Comparison of ENCODE assay signal across 1 cellular context in genomic region chr16:84617068-84617630, GRCh38.
TF ChIP-seq lines count a peak whose summit lies in the region.

No MANE protein-coding gene starts in this region.

TF ChIP-seq in IMR-90, 13 proteins besides CTCF, POLR2A, EP300 and RAD21:
- TF ChIP-seq RFX5 (IDR thresholded peaks at IDR 0.05; ENCODE audit: low read depth, low read length) = no peak
- TF ChIP-seq MAZ (IDR thresholded peaks at IDR 0.05; ENCODE audit: borderline replicate concordance, low read depth, low read length) = no peak
- TF ChIP-seq MXI1 (IDR thresholded peaks at IDR 0.05; ENCODE audit: borderline replicate concordance, low read depth, low read length) = peak; percentile 91
- no peak for TF ChIP-seq BHLHE40 (IDR thresholded peaks at IDR 0.05; ENCODE audit: low read depth, low read length)
- TF ChIP-seq MAFK (IDR thresholded peaks at IDR 0.05; ENCODE audit: low read depth, low read length) = no peak
- TF ChIP-seq CEBPB (IDR thresholded peaks at IDR 0.05; ENCODE audit: low read depth, low read length) = no peak
- no peak for TF ChIP-seq RCOR1 (IDR thresholded peaks at IDR 0.05; ENCODE audit: insufficient replicate concordance, low read length)
